ENCODE assay signal across 1 cellular context in the genomic region with DNA sequence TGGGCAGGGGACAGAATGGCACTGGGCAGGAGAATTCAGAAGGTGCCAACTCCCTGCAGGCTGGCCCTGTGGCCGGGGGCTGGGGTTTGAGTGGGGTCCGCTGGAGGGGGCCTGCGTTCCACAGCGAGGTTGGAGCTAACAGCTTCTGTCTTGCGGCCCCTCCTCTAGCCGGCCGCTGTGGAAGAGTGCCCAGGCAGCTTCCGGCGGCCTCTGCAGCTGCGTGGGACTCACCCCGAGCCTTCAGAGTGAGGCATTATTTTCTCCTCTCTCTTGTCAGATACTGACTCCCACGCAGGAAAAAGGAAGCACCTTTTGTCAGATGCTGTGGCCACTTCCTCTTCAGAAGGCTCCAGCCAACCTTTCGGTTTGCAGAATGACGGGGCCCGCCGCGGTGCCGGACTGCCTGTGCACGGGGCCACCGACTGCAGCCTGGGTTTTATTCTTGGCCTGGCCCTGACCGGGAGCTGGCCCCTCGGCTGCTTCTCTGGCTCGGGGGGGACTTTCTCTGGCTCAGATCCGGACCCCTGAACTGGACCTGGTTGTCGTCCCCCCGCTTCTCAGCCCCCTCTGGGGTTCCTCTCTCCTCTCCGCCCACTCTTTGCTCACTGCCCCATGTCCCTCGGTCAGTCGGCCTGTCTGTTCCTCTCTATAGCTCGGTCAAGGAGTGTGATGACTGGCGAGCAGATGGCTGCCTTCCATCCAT.
TF ChIP-seq lines count a peak whose summit lies in the region.

No MANE protein-coding gene starts in this region.

TF ChIP-seq in GM12878, 131 proteins besides CTCF, POLR2A, EP300 and RAD21 (continued from another document):
- TF ChIP-seq ZNF274 (IDR thresholded peaks at IDR 0.05; ENCODE audit: insufficient read depth, insufficient read length), result no peak
- no peak for TF ChIP-seq ESRRA (IDR thresholded peaks at IDR 0.05; ENCODE audit: low read length)
- no peak for TF ChIP-seq JUND (IDR thresholded peaks at IDR 0.05; ENCODE audit: low read depth, low read length)
- TF ChIP-seq SREBF1 (IDR thresholded peaks at IDR 0.05; ENCODE audit: low read length), result no peak
- TF ChIP-seq CBX5 (IDR thresholded peaks at IDR 0.05; ENCODE audit: low read depth), result peak; percentile 67; the same call in 1 of the 2 replicates
- no peak; the same call in 1 of the 2 replicates for TF ChIP-seq ATF7 (IDR thresholded peaks at IDR 0.05; ENCODE audit: low read depth)
- no peak for TF ChIP-seq HDAC2 (IDR thresholded peaks at IDR 0.05)
- TF ChIP-seq, protein P1, sequence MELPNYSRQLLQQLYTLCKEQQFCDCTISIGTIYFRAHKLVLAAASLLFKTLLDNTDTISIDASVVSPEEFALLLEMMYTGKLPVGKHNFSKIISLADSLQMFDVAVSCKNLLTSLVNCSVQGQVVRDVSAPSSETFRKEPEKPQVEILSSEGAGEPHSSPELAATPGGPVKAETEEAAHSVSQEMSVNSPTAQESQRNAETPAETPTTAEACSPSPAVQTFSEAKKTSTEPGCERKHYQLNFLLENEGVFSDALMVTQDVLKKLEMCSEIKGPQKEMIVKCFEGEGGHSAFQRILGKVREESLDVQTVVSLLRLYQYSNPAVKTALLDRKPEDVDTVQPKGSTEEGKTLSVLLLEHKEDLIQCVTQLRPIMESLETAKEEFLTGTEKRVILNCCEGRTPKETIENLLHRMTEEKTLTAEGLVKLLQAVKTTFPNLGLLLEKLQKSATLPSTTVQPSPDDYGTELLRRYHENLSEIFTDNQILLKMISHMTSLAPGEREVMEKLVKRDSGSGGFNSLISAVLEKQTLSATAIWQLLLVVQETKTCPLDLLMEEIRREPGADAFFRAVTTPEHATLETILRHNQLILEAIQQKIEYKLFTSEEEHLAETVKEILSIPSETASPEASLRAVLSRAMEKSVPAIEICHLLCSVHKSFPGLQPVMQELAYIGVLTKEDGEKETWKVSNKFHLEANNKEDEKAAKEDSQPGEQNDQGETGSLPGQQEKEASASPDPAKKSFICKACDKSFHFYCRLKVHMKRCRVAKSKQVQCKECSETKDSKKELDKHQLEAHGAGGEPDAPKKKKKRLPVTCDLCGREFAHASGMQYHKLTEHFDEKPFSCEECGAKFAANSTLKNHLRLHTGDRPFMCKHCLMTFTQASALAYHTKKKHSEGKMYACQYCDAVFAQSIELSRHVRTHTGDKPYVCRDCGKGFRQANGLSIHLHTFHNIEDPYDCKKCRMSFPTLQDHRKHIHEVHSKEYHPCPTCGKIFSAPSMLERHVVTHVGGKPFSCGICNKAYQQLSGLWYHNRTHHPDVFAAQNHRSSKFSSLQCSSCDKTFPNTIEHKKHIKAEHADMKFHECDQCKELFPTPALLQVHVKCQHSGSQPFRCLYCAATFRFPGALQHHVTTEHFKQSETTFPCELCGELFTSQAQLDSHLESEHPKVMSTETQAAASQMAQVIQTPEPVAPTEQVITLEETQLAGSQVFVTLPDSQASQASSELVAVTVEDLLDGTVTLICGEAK (IDR thresholded peaks at IDR 0.05; ENCODE audit: borderline replicate concordance), result no peak
- TF ChIP-seq DPF2 (IDR thresholded peaks at IDR 0.05), result peak; percentile 61
- TF ChIP-seq GABPA (IDR thresholded peaks at IDR 0.05; ENCODE audit: low read depth), result peak; percentile 59
- no peak; the same call in 1 of the 2 replicates for TF ChIP-seq GATAD2B (conservative IDR thresholded peaks at IDR 0.05; ENCODE audit: low read depth)
- TF ChIP-seq IKZF2 (IDR thresholded peaks at IDR 0.05), result peak; percentile 42 to 47
- TF ChIP-seq, protein P2, sequence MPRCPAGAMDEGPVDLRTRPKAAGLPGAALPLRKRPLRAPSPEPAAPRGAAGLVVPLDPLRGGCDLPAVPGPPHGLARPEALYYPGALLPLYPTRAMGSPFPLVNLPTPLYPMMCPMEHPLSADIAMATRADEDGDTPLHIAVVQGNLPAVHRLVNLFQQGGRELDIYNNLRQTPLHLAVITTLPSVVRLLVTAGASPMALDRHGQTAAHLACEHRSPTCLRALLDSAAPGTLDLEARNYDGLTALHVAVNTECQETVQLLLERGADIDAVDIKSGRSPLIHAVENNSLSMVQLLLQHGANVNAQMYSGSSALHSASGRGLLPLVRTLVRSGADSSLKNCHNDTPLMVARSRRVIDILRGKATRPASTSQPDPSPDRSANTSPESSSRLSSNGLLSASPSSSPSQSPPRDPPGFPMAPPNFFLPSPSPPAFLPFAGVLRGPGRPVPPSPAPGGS (IDR thresholded peaks at IDR 0.05; ENCODE audit: borderline replicate concordance, insufficient read depth, low read depth, low read length, poor library complexity, severe bottlenecking), result no peak
- no peak for TF ChIP-seq ZNF384 (IDR thresholded peaks at IDR 0.05; ENCODE audit: borderline replicate concordance, low read depth, low read length)
